ENCODE assay signal across 8 cellular contexts in the genomic region with DNA sequence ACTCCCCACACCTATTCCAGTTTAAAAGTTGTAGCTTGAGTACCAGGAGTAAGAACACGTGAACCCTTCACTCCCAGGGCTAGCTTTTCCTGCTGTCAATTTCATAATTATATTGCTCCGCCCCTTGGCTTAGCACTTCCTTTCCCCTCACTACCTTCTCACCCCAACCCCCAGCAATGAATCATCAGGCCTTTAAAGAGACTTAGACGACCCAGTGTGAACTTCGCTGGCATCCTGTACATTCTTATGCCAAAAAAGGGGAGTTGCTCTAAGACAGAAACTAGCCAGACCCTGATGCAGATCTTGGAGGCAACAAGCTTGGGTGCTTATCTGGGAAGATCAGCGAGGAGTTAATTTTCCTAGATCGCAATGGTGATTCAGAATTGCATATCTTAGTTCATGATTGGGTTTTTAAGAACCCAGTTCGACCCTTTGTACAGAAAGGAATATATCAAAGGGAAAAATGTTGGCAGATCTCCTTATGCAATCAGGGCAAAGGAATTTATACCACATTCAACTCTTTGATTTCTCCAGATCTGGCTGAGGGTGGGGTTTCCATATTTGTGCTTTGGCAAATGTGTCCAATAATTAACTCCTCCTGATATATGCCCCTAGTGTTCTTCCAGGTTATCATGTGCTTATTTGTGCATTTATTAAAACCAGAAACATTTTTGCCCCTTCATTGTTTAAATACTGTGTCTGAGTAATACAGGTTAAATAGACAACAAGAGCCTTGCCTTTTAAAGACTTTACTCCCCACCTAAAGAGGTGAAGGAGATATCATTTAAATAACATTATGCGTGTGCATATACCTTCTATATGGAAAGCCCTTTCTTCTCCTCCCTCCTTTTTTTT. TPM values are rescaled to one million over a fixed set of nuclear protein-coding genes. Genes with fewer than 3 reads are reported as not detected.
DNase-seq lines count a peak whose midpoint lies in the region; ATAC-seq and TF ChIP-seq lines count a peak whose summit lies in the region.

No MANE protein-coding gene starts in this region.

- WGBS in heart right ventricle, 2 donors, result 31 to 36% methylated on average over 8 of the region's 8 CpGs

- TF ChIP-seq POLR2A in Peyer's patch (IDR thresholded peaks at IDR 0.05), result no peak

- no peaks in the 10 kb centered on the region for H3K27me3 ChIP-seq in Peyer's patch
- H3K27me3 ChIP-seq in heart right ventricle, result no peaks in the 10 kb centered on the region

- DNase-seq in Peyer's patch, result peak in 2 of 3 donors; percentile 46 to 72
- DNase-seq in activated T-helper 1 cell treated with anti-CD3 and anti-CD28 coated beads, Interleukin-2, amount 50 U/mL, for 16 hours (ENCODE audit: low read depth in 1 of 2, low spot score in 1 of 2), result peak; percentile 23 to 40
- DNase-seq in heart right ventricle, result peak in 1 of 2 donors; percentile 66
- peak; percentile 60 for DNase-seq in stimulated activated CD4-positive, alpha-beta T cell treated with anti-CD3 and anti-CD28 coated beads, Interleukin-1b, Interleukin-23, amount 100 ng/mL, for 48 hours
- no peak for DNase-seq in NCI-H524 treated with DMSO at 0.1 percent for 48 hours (lab: John Stamatoyannopoulos, UW)

- no peaks in the 10 kb centered on the region for H3K36me3 ChIP-seq in Peyer's patch
- no peaks in the 10 kb centered on the region for H3K36me3 ChIP-seq in heart right ventricle

- H3K4me3 ChIP-seq in Peyer's patch, result no peak overlapping the region
- H3K4me3 ChIP-seq in heart right ventricle, result no peak overlapping the region

- TF ChIP-seq CTCF in Peyer's patch (IDR thresholded peaks at IDR 0.05), result no peak
- no peak for TF ChIP-seq CTCF in heart right ventricle (IDR thresholded peaks at IDR 0.05)

- intact Hi-C loops in heart right ventricle (cut with DNase I), result loop anchor here in 9 of 10 donors (5.0 to 10.0 kb wide), 8 partner anchors 198 to 435 kb away; no protein-coding TSS in a partner anchor

- no peaks in the 10 kb centered on the region for H3K9me3 ChIP-seq in Peyer's patch
- H3K9me3 ChIP-seq in heart right ventricle, result no peaks in the 10 kb centered on the region

- peak; percentile 59 for ATAC-seq in GM21825 (IDR thresholded peaks at IDR 0.05; ENCODE audit: unreplicated experiment)
- peak; percentile 49 to 89 (median 78) for ATAC-seq in heart right ventricle
- no peak for ATAC-seq in HG02973 (IDR thresholded peaks at IDR 0.05; ENCODE audit: unreplicated experiment)
- no peak for ATAC-seq in HG02642 (IDR thresholded peaks at IDR 0.05; ENCODE audit: poor library complexity, unreplicated experiment)

- H3K4me1 ChIP-seq in Peyer's patch (peaks cover 0 to 24% (median 4%) of the 10 kb centered on the region in 4 donors), heart right ventricle (peaks cover 0 to 56% (median 33%) of the 10 kb centered on the region in 9 donors)

- H3K27ac ChIP-seq in Peyer's patch (peak overlapping the region in 3 of 4 donors; percentile 10 to 43 (median 24)), heart right ventricle (peak overlapping the region in 8 of 10 donors; percentile 25 to 66 (median 48))

RNA-seq across cellular contexts. Expression of gene ATXN1, which starts 8.1 kb away (rescaled TPM):
- total RNA-seq in Peyer's patch (10 to 100 TPM; 34.7 to 48.5 (median 43.1) TPM), heart right ventricle (10 to 100 TPM; 26.8 to 46.5 (median 41.1) TPM)
- polyA plus RNA-seq in heart right ventricle, result 1 to 10 TPM; 4.1 to 7.5 TPM

Comparison
In these comparisons a context has a peak if more than half of its experiments do, and no peak if none do; other contexts are left out.
1. ATAC-seq: peak in GM21825 (single experiment) and heart right ventricle (8 of 8); none in HG02973 (single experiment) and HG02642 (single experiment).